Comparison of ENCODE assay signal across 13 cellular contexts in genomic region chrX:130437996-130438395, GRCh38. TPM values are rescaled to one million over a fixed set of nuclear protein-coding genes. Genes with fewer than 3 reads are reported as not detected.
"Had no signal": no experiment of that assay in that cellular context is flagged by ENCODE, and none has a peak within 500 bp of the region (broad histone marks: within the 10 kb centered on the region; RNA-seq: fewer than 3 reads in every experiment).

No MANE protein-coding gene starts in this region.

RNA-seq across cellular contexts. Expression of gene GPR119, which starts 52.5 kb away (rescaled TPM):
- total RNA-seq: subcutaneous adipose tissue, suprapubic skin, temporal lobe, thoracic aorta, thyroid gland, tibial nerve, transverse colon, upper lobe of left lung, upper lobe of right lung, ureter, urinary bladder, uterus, vagina had no signal
